In the genomic region with DNA sequence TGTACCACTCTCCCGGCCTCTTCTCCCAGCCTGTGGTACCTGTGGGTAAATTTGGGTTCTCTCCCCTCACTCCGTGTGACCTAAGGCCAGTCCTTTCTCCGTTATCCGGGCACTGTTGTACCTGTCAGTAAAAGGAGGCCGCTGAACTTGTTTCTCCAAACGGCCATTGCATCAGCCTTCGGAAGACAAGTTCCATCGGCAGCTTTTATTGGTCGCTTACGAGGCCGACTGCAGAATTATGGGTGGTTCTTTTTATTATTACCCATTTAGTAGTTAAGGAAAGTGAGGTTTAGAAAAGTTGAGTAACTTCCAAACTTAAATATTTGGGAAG, we compare ENCODE assay signal across 1 cellular context.
TF ChIP-seq lines count a peak whose summit lies in the region.

No MANE protein-coding gene starts in this region.

TF ChIP-seq in GM23338, 12 proteins besides CTCF, POLR2A, EP300 and RAD21 (continued from another document):
- TF ChIP-seq, protein P1, sequence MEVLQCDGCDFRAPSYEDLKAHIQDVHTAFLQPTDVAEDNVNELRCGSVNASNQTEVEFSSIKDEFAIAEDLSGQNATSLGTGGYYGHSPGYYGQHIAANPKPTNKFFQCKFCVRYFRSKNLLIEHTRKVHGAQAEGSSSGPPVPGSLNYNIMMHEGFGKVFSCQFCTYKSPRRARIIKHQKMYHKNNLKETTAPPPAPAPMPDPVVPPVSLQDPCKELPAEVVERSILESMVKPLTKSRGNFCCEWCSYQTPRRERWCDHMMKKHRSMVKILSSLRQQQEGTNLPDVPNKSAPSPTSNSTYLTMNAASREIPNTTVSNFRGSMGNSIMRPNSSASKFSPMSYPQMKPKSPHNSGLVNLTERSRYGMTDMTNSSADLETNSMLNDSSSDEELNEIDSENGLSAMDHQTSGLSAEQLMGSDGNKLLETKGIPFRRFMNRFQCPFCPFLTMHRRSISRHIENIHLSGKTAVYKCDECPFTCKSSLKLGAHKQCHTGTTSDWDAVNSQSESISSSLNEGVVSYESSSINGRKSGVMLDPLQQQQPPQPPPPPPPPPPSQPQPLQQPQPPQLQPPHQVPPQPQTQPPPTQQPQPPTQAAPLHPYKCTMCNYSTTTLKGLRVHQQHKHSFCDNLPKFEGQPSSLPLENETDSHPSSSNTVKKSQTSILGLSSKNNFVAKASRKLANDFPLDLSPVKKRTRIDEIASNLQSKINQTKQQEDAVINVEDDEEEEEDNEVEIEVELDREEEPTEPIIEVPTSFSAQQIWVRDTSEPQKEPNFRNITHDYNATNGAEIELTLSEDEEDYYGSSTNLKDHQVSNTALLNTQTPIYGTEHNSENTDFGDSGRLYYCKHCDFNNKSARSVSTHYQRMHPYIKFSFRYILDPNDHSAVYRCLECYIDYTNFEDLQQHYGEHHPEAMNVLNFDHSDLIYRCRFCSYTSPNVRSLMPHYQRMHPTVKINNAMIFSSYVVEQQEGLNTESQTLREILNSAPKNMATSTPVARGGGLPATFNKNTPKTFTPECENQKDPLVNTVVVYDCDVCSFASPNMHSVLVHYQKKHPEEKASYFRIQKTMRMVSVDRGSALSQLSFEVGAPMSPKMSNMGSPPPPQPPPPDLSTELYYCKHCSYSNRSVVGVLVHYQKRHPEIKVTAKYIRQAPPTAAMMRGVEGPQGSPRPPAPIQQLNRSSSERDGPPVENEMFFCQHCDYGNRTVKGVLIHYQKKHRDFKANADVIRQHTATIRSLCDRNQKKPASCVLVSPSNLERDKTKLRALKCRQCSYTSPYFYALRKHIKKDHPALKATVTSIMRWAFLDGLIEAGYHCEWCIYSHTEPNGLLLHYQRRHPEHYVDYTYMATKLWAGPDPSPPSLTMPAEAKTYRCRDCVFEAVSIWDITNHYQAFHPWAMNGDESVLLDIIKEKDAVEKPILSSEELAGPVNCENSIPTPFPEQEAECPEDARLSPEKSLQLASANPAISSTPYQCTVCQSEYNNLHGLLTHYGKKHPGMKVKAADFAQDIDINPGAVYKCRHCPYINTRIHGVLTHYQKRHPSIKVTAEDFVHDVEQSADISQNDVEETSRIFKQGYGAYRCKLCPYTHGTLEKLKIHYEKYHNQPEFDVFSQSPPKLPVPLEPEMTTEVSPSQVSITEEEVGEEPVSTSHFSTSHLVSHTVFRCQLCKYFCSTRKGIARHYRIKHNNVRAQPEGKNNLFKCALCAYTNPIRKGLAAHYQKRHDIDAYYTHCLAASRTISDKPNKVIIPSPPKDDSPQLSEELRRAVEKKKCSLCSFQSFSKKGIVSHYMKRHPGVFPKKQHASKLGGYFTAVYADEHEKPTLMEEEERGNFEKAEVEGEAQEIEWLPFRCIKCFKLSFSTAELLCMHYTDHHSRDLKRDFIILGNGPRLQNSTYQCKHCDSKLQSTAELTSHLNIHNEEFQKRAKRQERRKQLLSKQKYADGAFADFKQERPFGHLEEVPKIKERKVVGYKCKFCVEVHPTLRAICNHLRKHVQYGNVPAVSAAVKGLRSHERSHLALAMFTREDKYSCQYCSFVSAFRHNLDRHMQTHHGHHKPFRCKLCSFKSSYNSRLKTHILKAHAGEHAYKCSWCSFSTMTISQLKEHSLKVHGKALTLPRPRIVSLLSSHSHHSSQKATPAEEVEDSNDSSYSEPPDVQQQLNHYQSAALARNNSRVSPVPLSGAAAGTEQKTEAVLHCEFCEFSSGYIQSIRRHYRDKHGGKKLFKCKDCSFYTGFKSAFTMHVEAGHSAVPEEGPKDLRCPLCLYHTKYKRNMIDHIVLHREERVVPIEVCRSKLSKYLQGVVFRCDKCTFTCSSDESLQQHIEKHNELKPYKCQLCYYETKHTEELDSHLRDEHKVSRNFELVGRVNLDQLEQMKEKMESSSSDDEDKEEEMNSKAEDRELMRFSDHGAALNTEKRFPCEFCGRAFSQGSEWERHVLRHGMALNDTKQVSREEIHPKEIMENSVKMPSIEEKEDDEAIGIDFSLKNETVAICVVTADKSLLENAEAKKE (CRISPR knock-in tag; IDR thresholded peaks at IDR 0.05), result no peak
- TF ChIP-seq EZH2phosphoT487 (IDR thresholded peaks at IDR 0.05; ENCODE audit: unreplicated experiment) (no peak), ZNF331 (CRISPR knock-in tag; IDR thresholded peaks at IDR 0.05; ENCODE audit: low read depth) (no peak), NANOG (IDR thresholded peaks at IDR 0.05; ENCODE audit: borderline replicate concordance) (no peak), EZH2 (IDR thresholded peaks at IDR 0.05; ENCODE audit: low read depth, unreplicated experiment) (no peak), STAT1 (IDR thresholded peaks at IDR 0.05; ENCODE audit: unreplicated experiment) (no peak)
- TF ChIP-seq, protein P2, sequence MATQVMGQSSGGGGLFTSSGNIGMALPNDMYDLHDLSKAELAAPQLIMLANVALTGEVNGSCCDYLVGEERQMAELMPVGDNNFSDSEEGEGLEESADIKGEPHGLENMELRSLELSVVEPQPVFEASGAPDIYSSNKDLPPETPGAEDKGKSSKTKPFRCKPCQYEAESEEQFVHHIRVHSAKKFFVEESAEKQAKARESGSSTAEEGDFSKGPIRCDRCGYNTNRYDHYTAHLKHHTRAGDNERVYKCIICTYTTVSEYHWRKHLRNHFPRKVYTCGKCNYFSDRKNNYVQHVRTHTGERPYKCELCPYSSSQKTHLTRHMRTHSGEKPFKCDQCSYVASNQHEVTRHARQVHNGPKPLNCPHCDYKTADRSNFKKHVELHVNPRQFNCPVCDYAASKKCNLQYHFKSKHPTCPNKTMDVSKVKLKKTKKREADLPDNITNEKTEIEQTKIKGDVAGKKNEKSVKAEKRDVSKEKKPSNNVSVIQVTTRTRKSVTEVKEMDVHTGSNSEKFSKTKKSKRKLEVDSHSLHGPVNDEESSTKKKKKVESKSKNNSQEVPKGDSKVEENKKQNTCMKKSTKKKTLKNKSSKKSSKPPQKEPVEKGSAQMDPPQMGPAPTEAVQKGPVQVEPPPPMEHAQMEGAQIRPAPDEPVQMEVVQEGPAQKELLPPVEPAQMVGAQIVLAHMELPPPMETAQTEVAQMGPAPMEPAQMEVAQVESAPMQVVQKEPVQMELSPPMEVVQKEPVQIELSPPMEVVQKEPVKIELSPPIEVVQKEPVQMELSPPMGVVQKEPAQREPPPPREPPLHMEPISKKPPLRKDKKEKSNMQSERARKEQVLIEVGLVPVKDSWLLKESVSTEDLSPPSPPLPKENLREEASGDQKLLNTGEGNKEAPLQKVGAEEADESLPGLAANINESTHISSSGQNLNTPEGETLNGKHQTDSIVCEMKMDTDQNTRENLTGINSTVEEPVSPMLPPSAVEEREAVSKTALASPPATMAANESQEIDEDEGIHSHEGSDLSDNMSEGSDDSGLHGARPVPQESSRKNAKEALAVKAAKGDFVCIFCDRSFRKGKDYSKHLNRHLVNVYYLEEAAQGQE (IDR thresholded peaks at IDR 0.05; ENCODE audit: unreplicated experiment), result no peak
- TF ChIP-seq, protein P3, sequence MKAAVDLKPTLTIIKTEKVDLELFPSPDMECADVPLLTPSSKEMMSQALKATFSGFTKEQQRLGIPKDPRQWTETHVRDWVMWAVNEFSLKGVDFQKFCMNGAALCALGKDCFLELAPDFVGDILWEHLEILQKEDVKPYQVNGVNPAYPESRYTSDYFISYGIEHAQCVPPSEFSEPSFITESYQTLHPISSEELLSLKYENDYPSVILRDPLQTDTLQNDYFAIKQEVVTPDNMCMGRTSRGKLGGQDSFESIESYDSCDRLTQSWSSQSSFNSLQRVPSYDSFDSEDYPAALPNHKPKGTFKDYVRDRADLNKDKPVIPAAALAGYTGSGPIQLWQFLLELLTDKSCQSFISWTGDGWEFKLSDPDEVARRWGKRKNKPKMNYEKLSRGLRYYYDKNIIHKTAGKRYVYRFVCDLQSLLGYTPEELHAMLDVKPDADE (IDR thresholded peaks at IDR 0.05), result no peak
TF ChIP-seq in GM23338: peak in this region for 0.
